In the genomic region with DNA sequence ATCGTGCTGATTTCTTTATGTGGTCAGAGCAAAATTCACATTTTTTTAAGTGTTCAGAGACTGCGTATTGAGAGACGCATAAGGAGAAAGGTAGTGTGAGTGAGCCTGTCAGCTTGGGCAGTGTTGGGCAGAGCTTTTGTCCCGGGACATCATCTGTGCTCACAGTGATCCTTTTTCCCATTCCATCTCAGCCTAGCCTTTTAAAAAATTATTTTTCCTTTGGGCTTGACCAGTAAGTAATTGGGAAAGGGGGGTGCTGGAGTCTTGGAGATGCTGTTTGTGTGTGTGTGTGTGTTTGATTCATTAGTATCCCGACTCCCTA, we compare ENCODE assay signal across 1 cellular context.
A peak's percentile ranks its signal among the peaks of the same experiment; 100 is the strongest.
TF ChIP-seq lines count a peak whose summit lies in the region.

No MANE protein-coding gene starts in this region.

TF ChIP-seq in K562, 482 proteins besides CTCF, POLR2A, EP300 and RAD21 (continued from another document and continues in another):
- TF ChIP-seq, protein P1, sequence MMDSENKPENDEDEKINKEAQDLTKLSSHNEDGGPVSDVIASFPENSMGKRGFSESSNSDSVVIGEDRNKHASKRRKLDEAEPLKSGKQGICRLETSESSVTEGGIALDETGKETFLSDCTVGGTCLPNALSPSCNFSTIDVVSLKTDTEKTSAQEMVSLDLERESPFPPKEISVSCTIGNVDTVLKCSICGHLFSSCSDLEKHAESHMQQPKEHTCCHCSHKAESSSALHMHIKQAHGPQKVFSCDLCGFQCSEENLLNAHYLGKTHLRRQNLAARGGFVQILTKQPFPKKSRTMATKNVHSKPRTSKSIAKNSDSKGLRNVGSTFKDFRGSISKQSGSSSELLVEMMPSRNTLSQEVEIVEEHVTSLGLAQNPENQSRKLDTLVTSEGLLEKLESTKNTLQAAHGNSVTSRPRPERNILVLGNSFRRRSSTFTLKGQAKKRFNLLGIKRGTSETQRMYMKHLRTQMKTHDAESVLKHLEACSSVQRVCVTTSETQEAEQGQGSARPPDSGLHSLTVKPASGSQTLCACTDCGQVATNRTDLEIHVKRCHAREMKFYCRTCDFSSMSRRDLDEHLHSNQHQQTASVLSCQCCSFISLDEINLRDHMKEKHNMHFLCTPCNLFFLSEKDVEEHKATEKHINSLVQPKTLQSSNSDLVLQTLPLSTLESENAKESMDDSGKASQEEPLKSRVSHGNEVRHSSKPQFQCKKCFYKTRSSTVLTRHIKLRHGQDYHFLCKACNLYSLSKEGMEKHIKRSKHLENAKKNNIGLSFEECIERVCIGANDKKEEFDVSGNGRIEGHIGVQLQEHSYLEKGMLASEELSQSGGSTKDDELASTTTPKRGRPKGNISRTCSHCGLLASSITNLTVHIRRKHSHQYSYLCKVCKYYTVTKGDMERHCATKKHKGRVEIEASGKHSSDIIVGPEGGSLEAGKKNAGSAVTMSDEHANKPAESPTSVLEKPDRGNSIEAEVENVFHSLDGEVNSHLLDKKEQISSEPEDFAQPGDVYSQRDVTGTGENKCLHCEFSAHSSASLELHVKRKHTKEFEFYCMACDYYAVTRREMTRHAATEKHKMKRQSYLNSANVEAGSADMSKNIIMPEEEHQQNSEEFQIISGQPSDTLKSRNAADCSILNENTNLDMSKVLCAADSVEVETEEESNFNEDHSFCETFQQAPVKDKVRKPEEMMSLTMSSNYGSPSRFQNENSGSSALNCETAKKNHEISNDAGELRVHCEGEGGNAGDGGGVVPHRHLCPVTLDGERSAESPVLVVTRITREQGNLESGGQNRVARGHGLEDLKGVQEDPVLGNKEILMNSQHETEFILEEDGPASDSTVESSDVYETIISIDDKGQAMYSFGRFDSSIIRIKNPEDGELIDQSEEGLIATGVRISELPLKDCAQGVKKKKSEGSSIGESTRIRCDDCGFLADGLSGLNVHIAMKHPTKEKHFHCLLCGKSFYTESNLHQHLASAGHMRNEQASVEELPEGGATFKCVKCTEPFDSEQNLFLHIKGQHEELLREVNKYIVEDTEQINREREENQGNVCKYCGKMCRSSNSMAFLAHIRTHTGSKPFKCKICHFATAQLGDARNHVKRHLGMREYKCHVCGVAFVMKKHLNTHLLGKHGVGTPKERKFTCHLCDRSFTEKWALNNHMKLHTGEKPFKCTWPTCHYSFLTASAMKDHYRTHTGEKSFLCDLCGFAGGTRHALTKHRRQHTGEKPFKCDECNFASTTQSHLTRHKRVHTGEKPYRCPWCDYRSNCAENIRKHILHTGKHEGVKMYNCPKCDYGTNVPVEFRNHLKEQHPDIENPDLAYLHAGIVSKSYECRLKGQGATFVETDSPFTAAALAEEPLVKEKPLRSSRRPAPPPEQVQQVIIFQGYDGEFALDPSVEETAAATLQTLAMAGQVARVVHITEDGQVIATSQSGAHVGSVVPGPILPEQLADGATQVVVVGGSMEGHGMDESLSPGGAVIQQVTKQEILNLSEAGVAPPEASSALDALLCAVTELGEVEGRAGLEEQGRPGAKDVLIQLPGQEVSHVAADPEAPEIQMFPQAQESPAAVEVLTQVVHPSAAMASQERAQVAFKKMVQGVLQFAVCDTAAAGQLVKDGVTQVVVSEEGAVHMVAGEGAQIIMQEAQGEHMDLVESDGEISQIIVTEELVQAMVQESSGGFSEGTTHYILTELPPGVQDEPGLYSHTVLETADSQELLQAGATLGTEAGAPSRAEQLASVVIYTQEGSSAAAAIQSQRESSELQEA (IDR thresholded peaks at IDR 0.05; ENCODE audit: low read depth), result no peak
- TF ChIP-seq KAT7 (CRISPR knock-in tag; IDR thresholded peaks at IDR 0.05; ENCODE audit: borderline replicate concordance), result 0 out of 2 replicates have a peak, but pooled peaks have one; percentile 20
- TF ChIP-seq, protein P2, sequence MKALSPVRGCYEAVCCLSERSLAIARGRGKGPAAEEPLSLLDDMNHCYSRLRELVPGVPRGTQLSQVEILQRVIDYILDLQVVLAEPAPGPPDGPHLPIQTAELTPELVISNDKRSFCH (CRISPR knock-in tag; IDR thresholded peaks at IDR 0.05), result no peak
- TF ChIP-seq, protein P2 (tag; IDR thresholded peaks at IDR 0.05), result no peak
- no peak for TF ChIP-seq ZNF133 (CRISPR knock-in tag; IDR thresholded peaks at IDR 0.05)
- TF ChIP-seq ZSCAN29 (IDR thresholded peaks at IDR 0.05), result no peak
- TF ChIP-seq, protein P3, sequence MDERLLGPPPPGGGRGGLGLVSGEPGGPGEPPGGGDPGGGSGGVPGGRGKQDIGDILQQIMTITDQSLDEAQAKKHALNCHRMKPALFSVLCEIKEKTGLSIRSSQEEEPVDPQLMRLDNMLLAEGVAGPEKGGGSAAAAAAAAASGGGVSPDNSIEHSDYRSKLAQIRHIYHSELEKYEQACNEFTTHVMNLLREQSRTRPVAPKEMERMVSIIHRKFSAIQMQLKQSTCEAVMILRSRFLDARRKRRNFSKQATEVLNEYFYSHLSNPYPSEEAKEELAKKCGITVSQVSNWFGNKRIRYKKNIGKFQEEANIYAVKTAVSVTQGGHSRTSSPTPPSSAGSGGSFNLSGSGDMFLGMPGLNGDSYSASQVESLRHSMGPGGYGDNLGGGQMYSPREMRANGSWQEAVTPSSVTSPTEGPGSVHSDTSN (CRISPR knock-in tag; IDR thresholded peaks at IDR 0.05; ENCODE audit: low read depth), result no peak
- TF ChIP-seq, protein P3 (tag; conservative IDR thresholded peaks at IDR 0.05; ENCODE audit: low read depth), result no peak
- TF ChIP-seq, protein P4, sequence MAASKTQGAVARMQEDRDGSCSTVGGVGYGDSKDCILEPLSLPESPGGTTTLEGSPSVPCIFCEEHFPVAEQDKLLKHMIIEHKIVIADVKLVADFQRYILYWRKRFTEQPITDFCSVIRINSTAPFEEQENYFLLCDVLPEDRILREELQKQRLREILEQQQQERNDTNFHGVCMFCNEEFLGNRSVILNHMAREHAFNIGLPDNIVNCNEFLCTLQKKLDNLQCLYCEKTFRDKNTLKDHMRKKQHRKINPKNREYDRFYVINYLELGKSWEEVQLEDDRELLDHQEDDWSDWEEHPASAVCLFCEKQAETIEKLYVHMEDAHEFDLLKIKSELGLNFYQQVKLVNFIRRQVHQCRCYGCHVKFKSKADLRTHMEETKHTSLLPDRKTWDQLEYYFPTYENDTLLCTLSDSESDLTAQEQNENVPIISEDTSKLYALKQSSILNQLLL (CRISPR knock-in tag; IDR thresholded peaks at IDR 0.05; ENCODE audit: borderline replicate concordance), result no peak
- TF ChIP-seq ZNF121 (CRISPR knock-in tag; conservative IDR thresholded peaks at IDR 0.05), result no peak
- TF ChIP-seq CCAR2 (IDR thresholded peaks at IDR 0.05; ENCODE audit: low read depth, low read length), result no peak
- TF ChIP-seq, protein P5, sequence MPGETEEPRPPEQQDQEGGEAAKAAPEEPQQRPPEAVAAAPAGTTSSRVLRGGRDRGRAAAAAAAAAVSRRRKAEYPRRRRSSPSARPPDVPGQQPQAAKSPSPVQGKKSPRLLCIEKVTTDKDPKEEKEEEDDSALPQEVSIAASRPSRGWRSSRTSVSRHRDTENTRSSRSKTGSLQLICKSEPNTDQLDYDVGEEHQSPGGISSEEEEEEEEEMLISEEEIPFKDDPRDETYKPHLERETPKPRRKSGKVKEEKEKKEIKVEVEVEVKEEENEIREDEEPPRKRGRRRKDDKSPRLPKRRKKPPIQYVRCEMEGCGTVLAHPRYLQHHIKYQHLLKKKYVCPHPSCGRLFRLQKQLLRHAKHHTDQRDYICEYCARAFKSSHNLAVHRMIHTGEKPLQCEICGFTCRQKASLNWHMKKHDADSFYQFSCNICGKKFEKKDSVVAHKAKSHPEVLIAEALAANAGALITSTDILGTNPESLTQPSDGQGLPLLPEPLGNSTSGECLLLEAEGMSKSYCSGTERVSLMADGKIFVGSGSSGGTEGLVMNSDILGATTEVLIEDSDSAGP (CRISPR knock-in tag; IDR thresholded peaks at IDR 0.05), result no peak
- TF ChIP-seq, protein P6, sequence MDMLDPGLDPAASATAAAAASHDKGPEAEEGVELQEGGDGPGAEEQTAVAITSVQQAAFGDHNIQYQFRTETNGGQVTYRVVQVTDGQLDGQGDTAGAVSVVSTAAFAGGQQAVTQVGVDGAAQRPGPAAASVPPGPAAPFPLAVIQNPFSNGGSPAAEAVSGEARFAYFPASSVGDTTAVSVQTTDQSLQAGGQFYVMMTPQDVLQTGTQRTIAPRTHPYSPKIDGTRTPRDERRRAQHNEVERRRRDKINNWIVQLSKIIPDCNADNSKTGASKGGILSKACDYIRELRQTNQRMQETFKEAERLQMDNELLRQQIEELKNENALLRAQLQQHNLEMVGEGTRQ (CRISPR knock-in tag; IDR thresholded peaks at IDR 0.05), result no peak
- TF ChIP-seq, protein P7, sequence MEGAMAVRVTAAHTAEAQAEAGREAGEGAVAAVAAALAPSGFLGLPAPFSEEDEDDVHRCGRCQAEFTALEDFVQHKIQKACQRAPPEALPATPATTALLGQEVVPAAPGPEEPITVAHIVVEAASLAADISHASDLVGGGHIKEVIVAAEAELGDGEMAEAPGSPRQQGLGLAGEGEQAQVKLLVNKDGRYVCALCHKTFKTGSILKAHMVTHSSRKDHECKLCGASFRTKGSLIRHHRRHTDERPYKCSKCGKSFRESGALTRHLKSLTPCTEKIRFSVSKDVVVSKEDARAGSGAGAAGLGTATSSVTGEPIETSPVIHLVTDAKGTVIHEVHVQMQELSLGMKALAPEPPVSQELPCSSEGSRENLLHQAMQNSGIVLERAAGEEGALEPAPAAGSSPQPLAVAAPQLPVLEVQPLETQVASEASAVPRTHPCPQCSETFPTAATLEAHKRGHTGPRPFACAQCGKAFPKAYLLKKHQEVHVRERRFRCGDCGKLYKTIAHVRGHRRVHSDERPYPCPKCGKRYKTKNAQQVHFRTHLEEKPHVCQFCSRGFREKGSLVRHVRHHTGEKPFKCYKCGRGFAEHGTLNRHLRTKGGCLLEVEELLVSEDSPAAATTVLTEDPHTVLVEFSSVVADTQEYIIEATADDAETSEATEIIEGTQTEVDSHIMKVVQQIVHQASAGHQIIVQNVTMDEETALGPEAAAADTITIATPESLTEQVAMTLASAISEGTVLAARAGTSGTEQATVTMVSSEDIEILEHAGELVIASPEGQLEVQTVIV (CRISPR knock-in tag; IDR thresholded peaks at IDR 0.05; ENCODE audit: borderline replicate concordance), result no peak
- TF ChIP-seq, protein P8, sequence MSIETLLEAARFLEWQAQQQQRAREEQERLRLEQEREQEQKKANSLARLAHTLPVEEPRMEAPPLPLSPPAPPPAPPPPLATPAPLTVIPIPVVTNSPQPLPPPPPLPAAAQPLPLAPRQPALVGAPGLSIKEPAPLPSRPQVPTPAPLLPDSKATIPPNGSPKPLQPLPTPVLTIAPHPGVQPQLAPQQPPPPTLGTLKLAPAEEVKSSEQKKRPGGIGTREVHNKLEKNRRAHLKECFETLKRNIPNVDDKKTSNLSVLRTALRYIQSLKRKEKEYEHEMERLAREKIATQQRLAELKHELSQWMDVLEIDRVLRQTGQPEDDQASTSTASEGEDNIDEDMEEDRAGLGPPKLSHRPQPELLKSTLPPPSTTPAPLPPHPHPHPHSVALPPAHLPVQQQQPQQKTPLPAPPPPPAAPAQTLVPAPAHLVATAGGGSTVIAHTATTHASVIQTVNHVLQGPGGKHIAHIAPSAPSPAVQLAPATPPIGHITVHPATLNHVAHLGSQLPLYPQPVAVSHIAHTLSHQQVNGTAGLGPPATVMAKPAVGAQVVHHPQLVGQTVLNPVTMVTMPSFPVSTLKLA (conservative IDR thresholded peaks at IDR 0.05), result no peak
- TF ChIP-seq, protein P9, sequence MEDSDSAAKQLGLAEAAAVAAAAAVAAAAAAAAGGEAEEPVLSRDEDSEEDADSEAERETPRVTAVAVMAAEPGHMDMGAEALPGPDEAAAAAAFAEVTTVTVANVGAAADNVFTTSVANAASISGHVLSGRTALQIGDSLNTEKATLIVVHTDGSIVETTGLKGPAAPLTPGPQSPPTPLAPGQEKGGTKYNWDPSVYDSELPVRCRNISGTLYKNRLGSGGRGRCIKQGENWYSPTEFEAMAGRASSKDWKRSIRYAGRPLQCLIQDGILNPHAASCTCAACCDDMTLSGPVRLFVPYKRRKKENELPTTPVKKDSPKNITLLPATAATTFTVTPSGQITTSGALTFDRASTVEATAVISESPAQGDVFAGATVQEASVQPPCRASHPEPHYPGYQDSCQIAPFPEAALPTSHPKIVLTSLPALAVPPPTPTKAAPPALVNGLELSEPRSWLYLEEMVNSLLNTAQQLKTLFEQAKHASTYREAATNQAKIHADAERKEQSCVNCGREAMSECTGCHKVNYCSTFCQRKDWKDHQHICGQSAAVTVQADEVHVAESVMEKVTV (CRISPR knock-in tag; IDR thresholded peaks at IDR 0.05), result no peak
- TF ChIP-seq KLF6 (CRISPR knock-in tag; IDR thresholded peaks at IDR 0.05; ENCODE audit: borderline replicate concordance), result no peak
- 0 out of 2 replicates have a peak, but pooled peaks have one; percentile 3 for TF ChIP-seq ZEB2 (IDR thresholded peaks at IDR 0.05)
- TF ChIP-seq, protein P10, sequence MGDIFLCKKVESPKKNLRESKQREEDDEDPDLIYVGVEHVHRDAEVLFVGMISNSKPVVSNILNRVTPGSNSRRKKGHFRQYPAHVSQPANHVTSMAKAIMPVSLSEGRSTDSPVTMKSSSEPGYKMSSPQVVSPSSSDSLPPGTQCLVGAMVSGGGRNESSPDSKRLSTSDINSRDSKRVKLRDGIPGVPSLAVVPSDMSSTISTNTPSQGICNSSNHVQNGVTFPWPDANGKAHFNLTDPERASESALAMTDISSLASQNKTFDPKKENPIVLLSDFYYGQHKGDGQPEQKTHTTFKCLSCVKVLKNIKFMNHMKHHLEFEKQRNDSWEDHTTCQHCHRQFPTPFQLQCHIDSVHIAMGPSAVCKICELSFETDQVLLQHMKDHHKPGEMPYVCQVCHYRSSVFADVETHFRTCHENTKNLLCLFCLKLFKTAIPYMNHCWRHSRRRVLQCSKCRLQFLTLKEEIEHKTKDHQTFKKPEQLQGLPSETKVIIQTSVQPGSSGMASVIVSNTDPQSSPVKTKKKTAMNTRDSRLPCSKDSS (IDR thresholded peaks at IDR 0.05; ENCODE audit: low read depth, partially characterized antibody), result peak; percentile 22
- 0 out of 4 replicates have a peak, but pooled peaks of 1 of the 2 experiments have one; percentile 40 for TF ChIP-seq TBL1XR1 (IDR thresholded peaks at IDR 0.05; ENCODE audit: low read length in 2 of 2)
- 0 out of 2 replicates have a peak, but pooled peaks have one; percentile 13 for TF ChIP-seq ARID2 (IDR thresholded peaks at IDR 0.05)
